ENCODE assay signal across 22 cellular contexts in genomic region chr16:86066755-86067154, GRCh38.
DNase-seq lines count a peak whose midpoint lies in the region; ATAC-seq and TF ChIP-seq lines count a peak whose summit lies in the region.
"Had no signal": no experiment of that assay in that cellular context is flagged by ENCODE, and none has a peak within 500 bp of the region (broad histone marks: within the 10 kb centered on the region; RNA-seq: fewer than 3 reads in every experiment).

No MANE protein-coding gene starts in this region.

- H2BK15ac ChIP-seq in mesenchymal stem cell (ENCODE audit: low read depth, poor library complexity, severe bottlenecking) = peak overlapping the region; percentile 12

- DNase-seq in left ventricle myocardium superior (peak; percentile 14), cardiac septum (ENCODE audit: low spot score) (no peak), chondrocyte (ENCODE audit: low spot score) (peak; percentile 61), mesenchymal stem cell (no peak), spleen (peak; percentile 46), HuH-7.5 (ENCODE audit: low spot score) (no peak), NCI-H774 (lab: John Stamatoyannopoulos, UW) (no peak), DMS 273 (lab: John Stamatoyannopoulos, UW; ENCODE audit: unreplicated experiment) (no peak)
- DNase-seq: Caco-2; CD4-positive, CD25-positive, alpha-beta regulatory T cell; CD8-positive, alpha-beta T cell; DMS 273 treated with DMSO at 0.1 percent for 48 hours; DMS79; EL; GDM1; GOT3 had no signal

- H2AK5ac ChIP-seq in mesenchymal stem cell (ENCODE audit: low read length, severe bottlenecking) = no peak overlapping the region

- H3K9me3 ChIP-seq in mesenchymal stem cell (ENCODE audit: control insufficient read depth, low read length) (no peaks in the 10 kb centered on the region), spleen (no peaks in the 10 kb centered on the region)
- H3K9me3 ChIP-seq: BLaER1, Caco-2, HAP-1 had no signal

- H2BK5ac ChIP-seq in mesenchymal stem cell (ENCODE audit: low read depth, low read length, poor library complexity, severe bottlenecking) = no peak overlapping the region

- H3K4me3 ChIP-seq in mesenchymal stem cell (ENCODE audit: insufficient read depth in 1 of 2, low read depth in 1 of 2, low read length in 2 of 2) (no peak overlapping the region), spleen (no peak overlapping the region)
- H3K4me3 ChIP-seq: BLaER1, GM12878, HAP-1 had no signal

- H3K27ac ChIP-seq in mesenchymal stem cell (ENCODE audit: low read length, poor library complexity, severe bottlenecking) (no peak overlapping the region), spleen (no peak overlapping the region)
- H3K27ac ChIP-seq: 22Rv1, BLaER1, C4-2B had no signal

- peaks cover 8 to 66% of the 10 kb centered on the region in 2 experiments for H3K27me3 ChIP-seq in mesenchymal stem cell (ENCODE audit: control insufficient read depth in 1 of 2, insufficient read depth in 1 of 2, low read length in 2 of 2)
- peaks cover 0 to 35% (median 0%) of the 10 kb centered on the region in 7 donors for H3K27me3 ChIP-seq in spleen (replicated peaks in 1 of 7)

- H4K8ac ChIP-seq in mesenchymal stem cell (ENCODE audit: low read length) = no peak overlapping the region

- H3K36me3 Mint-ChIP-seq in chondrocyte (ENCODE audit: low read depth) = no peaks in the 10 kb centered on the region
- H3K36me3 Mint-ChIP-seq: CD4-positive, CD25-positive, alpha-beta regulatory T cell; CD8-positive, alpha-beta T cell had no signal

- intact Hi-C loops in left ventricle myocardium superior (cut with micrococcal nuclease) (no loop called here), cardiac septum (cut with DNase I) (no loop called here), spleen (cut with DNase I; ENCODE audit: low total_unique reads) (no loop called here)

- no peak overlapping the region for H3K18ac ChIP-seq in mesenchymal stem cell (ENCODE audit: low read depth in 1 of 2, low read length in 2 of 2)

- H3K4me1 ChIP-seq in mesenchymal stem cell (ENCODE audit: control insufficient read depth, insufficient read depth, low read depth, low read length) (peaks cover 1% of the 10 kb centered on the region), spleen (peaks cover 0 to 26% (median 7%) of the 10 kb centered on the region in 6 donors)
- H3K4me1 ChIP-seq: Caco-2, HAP-1 had no signal

- 94% methylated on average over 17 of the region's 17 CpGs for WGBS in mesenchymal stem cell
- 84 to 91% (median 88%) methylated on average over 17 of the region's 17 CpGs for WGBS in spleen, 5 donors

- H3K9me3 Mint-ChIP-seq in chondrocyte (ENCODE audit: low read depth) = no peaks in the 10 kb centered on the region
- H3K9me3 Mint-ChIP-seq: CD4-positive, CD25-positive, alpha-beta regulatory T cell; CD8-positive, alpha-beta T cell had no signal

- no peak for TF ChIP-seq POLR2A in spleen (IDR thresholded peaks at IDR 0.05)

- H3K4ac ChIP-seq in mesenchymal stem cell (ENCODE audit: low read depth in 1 of 2, low read length in 2 of 2) = no peak overlapping the region

- no peaks in the 10 kb centered on the region for H3K79me1 ChIP-seq in mesenchymal stem cell (replicated peaks; ENCODE audit: low read length, poor library complexity, severe bottlenecking)

- no peak overlapping the region for H4K91ac ChIP-seq in mesenchymal stem cell (ENCODE audit: low read length)

- no peak for ATAC-seq in left ventricle myocardium superior
- ATAC-seq: CD8-positive, alpha-beta T cell; GM12878 had no signal

- no peaks in the 10 kb centered on the region for H3K36me3 ChIP-seq in mesenchymal stem cell (ENCODE audit: control insufficient read depth in 1 of 2, insufficient read depth in 2 of 2, low read depth in 1 of 2, low read length in 2 of 2)
- H3K36me3 ChIP-seq in spleen = no peaks in the 10 kb centered on the region
- H3K36me3 ChIP-seq: BLaER1, HAP-1 had no signal

- H3K4me2 ChIP-seq in mesenchymal stem cell (ENCODE audit: low read length, poor library complexity, severe bottlenecking) = no peak overlapping the region
- H3K4me2 ChIP-seq: BLaER1 had no signal

- no peaks in the 10 kb centered on the region for H3K4me1 Mint-ChIP-seq in chondrocyte (ENCODE audit: low read depth)
- H3K4me1 Mint-ChIP-seq: B cell; CD4-positive, CD25-positive, alpha-beta regulatory T cell had no signal

- TF ChIP-seq CTCF in chondrocyte (IDR thresholded peaks at IDR 0.05) (no peak), spleen (IDR thresholded peaks at IDR 0.05 in 8 of 11, conservative IDR thresholded peaks at IDR 0.05 in 3 of 11) (no peak)

- peaks cover 54% of the 10 kb centered on the region for H3K27me3 Mint-ChIP-seq in chondrocyte (ENCODE audit: low read depth)

- no peak overlapping the region for H2BK120ac ChIP-seq in mesenchymal stem cell (ENCODE audit: low read depth, low read length)

- no peak overlapping the region for H3K4me3 Mint-ChIP-seq in chondrocyte (ENCODE audit: unreplicated experiment)
- H3K4me3 Mint-ChIP-seq: B cell; CD4-positive, CD25-positive, alpha-beta regulatory T cell; CD8-positive, alpha-beta T cell had no signal

- H3K23ac ChIP-seq in mesenchymal stem cell (ENCODE audit: low read length in 2 of 2) = no peak overlapping the region

- H3K14ac ChIP-seq in mesenchymal stem cell (ENCODE audit: low read length in 2 of 2) = no peak overlapping the region

- H3K27ac Mint-ChIP-seq in chondrocyte (ENCODE audit: unreplicated experiment) = no peak overlapping the region
- H3K27ac Mint-ChIP-seq: B cell; CD4-positive, CD25-positive, alpha-beta regulatory T cell; CD8-positive, alpha-beta T cell had no signal

- peak overlapping the region; percentile 21 to 55 for H2BK12ac ChIP-seq in mesenchymal stem cell (ENCODE audit: low read length in 2 of 2)

- no peak overlapping the region for H3K9ac ChIP-seq in mesenchymal stem cell (ENCODE audit: low read length)
- H3K9ac ChIP-seq: BLaER1 had no signal

- H2AFZ ChIP-seq in mesenchymal stem cell (ENCODE audit: low read depth, low read length) = no peak overlapping the region

Comparison
In these comparisons a context has a peak if more than half of its experiments do, and no peak if none do; other contexts are left out.
1. DNase-seq: peak in left ventricle myocardium superior (single experiment), chondrocyte (single experiment) and spleen (single experiment); none in cardiac septum (single experiment), mesenchymal stem cell (single experiment), HuH-7.5 (single experiment), NCI-H774 (single experiment) and DMS 273 (single experiment).